8 cellular contexts compared by ENCODE assay signal in genomic region chr5:154714271-154714986, GRCh38. TPM values are rescaled to one million over a fixed set of nuclear protein-coding genes. Genes with fewer than 3 reads are reported as not detected.
DNase-seq lines count a peak whose midpoint lies in the region; ATAC-seq and TF ChIP-seq lines count a peak whose summit lies in the region.

No MANE protein-coding gene starts in this region.

- H3K79me2 ChIP-seq in OCI-LY3 (ENCODE audit: low read length), result no peaks in the 10 kb centered on the region

- no peaks in the 10 kb centered on the region for H3K9me3 Mint-ChIP-seq in activated T-cell treated with anti-CD3 and anti-CD28 coated beads, Interleukin-2, amount 50 U/mL, for 72 hours
- H3K9me3 Mint-ChIP-seq in effector memory CD8-positive, alpha-beta T cell, result no peaks in the 10 kb centered on the region

- H2AFZ ChIP-seq in OCI-LY3 (ENCODE audit: low read depth, low read length), result no peak overlapping the region

- no peaks in the 10 kb centered on the region for H3K27me3 Mint-ChIP-seq in activated T-cell treated with anti-CD3 and anti-CD28 coated beads, Interleukin-2, amount 50 U/mL, for 72 hours (ENCODE audit: low read depth)
- H3K27me3 Mint-ChIP-seq in effector memory CD8-positive, alpha-beta T cell, result no peaks in the 10 kb centered on the region

- H3K4me1 ChIP-seq in OCI-LY3 (ENCODE audit: low read length) (peaks cover 3% of the 10 kb centered on the region; the same call in 1 of the 2 replicates), thoracic aorta (ENCODE audit: control insufficient read depth in 1 of 2, low read depth in 2 of 2) (peaks cover 11 to 28% of the 10 kb centered on the region in 2 donors)

- no peak for DNase-seq in activated T-cell treated with anti-CD3 and anti-CD28 coated beads, Interleukin-2, amount 50 U/mL, for 72 hours
- DNase-seq in activated T-cell treated with anti-CD3 and anti-CD28 coated beads, Interleukin-2, amount 50 U/mL, for 48 hours, result no peak
- DNase-seq in fibroblast of pulmonary artery (ENCODE audit: low read depth), result peak; percentile 55
- no peak for DNase-seq in thoracic aorta (ENCODE audit: low spot score)
- no peak for DNase-seq in NCI-H146 treated with DMSO at 0.1 percent for 48 hours (lab: John Stamatoyannopoulos, UW; ENCODE audit: unreplicated experiment)
- no peak for DNase-seq in effector memory CD8-positive, alpha-beta T cell

- H3K36me3 ChIP-seq in OCI-LY3 (replicated peaks; ENCODE audit: low read depth, low read length) (no peaks in the 10 kb centered on the region), thoracic aorta (no peaks in the 10 kb centered on the region)

- H3K9ac ChIP-seq in OCI-LY3 (ENCODE audit: low read length), result no peak overlapping the region

- TF ChIP-seq CTCF in OCI-LY3 (IDR thresholded peaks at IDR 0.05; ENCODE audit: low read depth, low read length) (no peak), fibroblast of pulmonary artery (IDR thresholded peaks at IDR 0.05; ENCODE audit: low read length, missing control alignments) (no peak), thoracic aorta (IDR thresholded peaks at IDR 0.05) (no peak)

- H3K4me3 Mint-ChIP-seq in activated T-cell treated with anti-CD3 and anti-CD28 coated beads, Interleukin-2, amount 50 U/mL, for 72 hours, result no peak overlapping the region
- H3K4me3 Mint-ChIP-seq in effector memory CD8-positive, alpha-beta T cell, result no peak overlapping the region

- H3K36me3 Mint-ChIP-seq in activated T-cell treated with anti-CD3 and anti-CD28 coated beads, Interleukin-2, amount 50 U/mL, for 72 hours (ENCODE audit: insufficient read depth in 2 of 2), result no peaks in the 10 kb centered on the region
- H3K36me3 Mint-ChIP-seq in effector memory CD8-positive, alpha-beta T cell (ENCODE audit: insufficient read depth), result no peaks in the 10 kb centered on the region

- H3K9me3 ChIP-seq in OCI-LY3 (ENCODE audit: insufficient read depth, low read length), result no peaks in the 10 kb centered on the region
- no peaks in the 10 kb centered on the region for H3K9me3 ChIP-seq in thoracic aorta

- no peaks in the 10 kb centered on the region for H3K27me3 ChIP-seq in OCI-LY3 (ENCODE audit: low read depth, low read length)
- H3K27me3 ChIP-seq in thoracic aorta (replicated peaks; ENCODE audit: insufficient read depth), result no peaks in the 10 kb centered on the region

- no peaks in the 10 kb centered on the region for H4K20me1 ChIP-seq in OCI-LY3 (ENCODE audit: insufficient read depth, low read length)

- H3K4me2 ChIP-seq in OCI-LY3 (ENCODE audit: low read length), result peak overlapping the region; percentile 9; the same call in 1 of the 2 replicates

- H3K4me3 ChIP-seq in OCI-LY3 (ENCODE audit: low read length) (no peak overlapping the region), fibroblast of pulmonary artery (replicated peaks; ENCODE audit: low read depth, low read length) (no peak overlapping the region), thoracic aorta (peak overlapping the region; percentile 41)

- H3K27ac Mint-ChIP-seq in activated T-cell treated with anti-CD3 and anti-CD28 coated beads, Interleukin-2, amount 50 U/mL, for 72 hours, result no peak overlapping the region
- H3K27ac Mint-ChIP-seq in effector memory CD8-positive, alpha-beta T cell, result no peak overlapping the region

- H3K27ac ChIP-seq in OCI-LY3 (ENCODE audit: low read length), result no peak overlapping the region
- H3K27ac ChIP-seq in thoracic aorta, result peak overlapping the region in 1 of 2 donors; percentile 19

- peaks cover 14% of the 10 kb centered on the region for H3K4me1 Mint-ChIP-seq in activated T-cell treated with anti-CD3 and anti-CD28 coated beads, Interleukin-2, amount 50 U/mL, for 72 hours (ENCODE audit: low read depth)
- H3K4me1 Mint-ChIP-seq in effector memory CD8-positive, alpha-beta T cell (ENCODE audit: low read depth in 2 of 2), result peaks cover 3 to 4% of the 10 kb centered on the region in 2 donors

- peak; percentile 50 to 58 for ATAC-seq in activated T-cell treated with anti-CD3 and anti-CD28 coated beads, Interleukin-2, amount 50 U/mL, for 72 hours (replicated peaks in 1 of 2)
- ATAC-seq in HG02870 (IDR thresholded peaks at IDR 0.05; ENCODE audit: unreplicated experiment) (peak; percentile 84), thoracic aorta (ENCODE audit: insufficient number of reproducible peaks, low FRiP score, low read depth) (no peak)
- ATAC-seq in effector memory CD8-positive, alpha-beta T cell (replicated peaks), result no peak

RNA-seq across cellular contexts. Expression of gene LARP1, which starts 40.7 kb away (rescaled TPM):
- 100 to 1,000 TPM; 248 to 266 TPM for total RNA-seq in activated T-cell treated with anti-CD3 and anti-CD28 coated beads, Interleukin-2, amount 50 U/mL, for 72 hours
- 100 to 1,000 TPM in 1 of 2 donors, 10 to 100 TPM in 1; 99.8 to 129 TPM for total RNA-seq in thoracic aorta

Comparison
In these comparisons a context has a peak if more than half of its experiments do, and no peak if none do; other contexts are left out.
1. ATAC-seq: peak in activated T-cell treated with anti-CD3 and anti-CD28 coated beads, Interleukin-2, amount 50 U/mL, for 72 hours (2 of 2) and HG02870 (single experiment); none in thoracic aorta (single experiment) and effector memory CD8-positive, alpha-beta T cell (single experiment).